Comparison of ENCODE assay signal across 8 cellular contexts in genomic region chr10:69629897-69630650, GRCh38. TPM values are rescaled to one million over a fixed set of nuclear protein-coding genes. Genes with fewer than 3 reads are reported as not detected.
DNase-seq lines count a peak whose midpoint lies in the region; ATAC-seq and TF ChIP-seq lines count a peak whose summit lies in the region.

TSS of gene FAM241B (plus strand) at chr10:69630247. CDS start at chr10:69631744, 1,497 bp downstream.

- peaks cover 0 to 16% (median 7%) of the 10 kb centered on the region in 9 donors for H3K4me1 ChIP-seq in heart right ventricle
- no peaks in the 10 kb centered on the region for H3K4me1 ChIP-seq in urinary bladder (ENCODE audit: insufficient read depth)

- peak; percentile 84 for ATAC-seq in HG02759 (IDR thresholded peaks at IDR 0.05; ENCODE audit: unreplicated experiment)
- ATAC-seq in heart right ventricle: peak; percentile 83 to 86 (median 84)
- ATAC-seq in HG03097 (IDR thresholded peaks at IDR 0.05; ENCODE audit: low FRiP score, unreplicated experiment): no peak

- H3K4me3 ChIP-seq in heart right ventricle (peak within 1 kb of the TSS; percentile 27 to 63 (median 56)), urinary bladder (ENCODE audit: low read depth, low read length) (peak within 1 kb of the TSS; percentile 67)

- intact Hi-C loops in heart right ventricle (cut with DNase I): loop anchor here in 4 of 10 donors (5.0 to 10.0 kb wide), 5 partner anchors 118 to 395 kb away; no protein-coding TSS in a partner anchor

- H3K36me3 ChIP-seq in heart right ventricle: no peaks in the 10 kb centered on the region
- H3K36me3 ChIP-seq in urinary bladder (ENCODE audit: insufficient read depth): no peaks in the 10 kb centered on the region

- peaks cover 0 to 2% (median 0%) of the 10 kb centered on the region in 11 donors for H3K9me3 ChIP-seq in heart right ventricle

- 4 to 5% methylated on average over 72 of the region's 72 CpGs for whole genome bisulfite sequencing in heart right ventricle, 2 donors
- 4% methylated on average over 72 of the region's 72 CpGs for WGBS in urinary bladder

- TF ChIP-seq CTCF in heart right ventricle (IDR thresholded peaks at IDR 0.05): peak; percentile 91 to 98 (median 97)

- H3K27ac ChIP-seq in heart right ventricle (peak within 1 kb of the TSS in 1 of 10 donors; percentile 50), urinary bladder (ENCODE audit: low read depth) (no peak within 1 kb of the TSS)

- peaks cover 0 to 27% (median 24%) of the 10 kb centered on the region in 7 donors for H3K27me3 ChIP-seq in heart right ventricle

- DNase-seq in COR-L47 (lab: John Stamatoyannopoulos, UW) (peak; percentile 17), RPMI8226 (peak; percentile 54), heart right ventricle (peak; percentile 38 to 64), putamen (ENCODE audit: low spot score) (peak; percentile 22)
- peak; percentile 75 for DNase-seq in activated naive CD4-positive, alpha-beta T cell treated with anti-CD3 and anti-CD28 coated beads, Interleukin-2, amount 50 U/mL, for 16 hours

RNA-seq across cellular contexts. Expression of gene FAM241B, which starts in this region (rescaled TPM):
- 1 to 10 TPM; 1.4 to 9.0 (median 5.2) TPM for total RNA-seq in heart right ventricle
- polyA plus RNA-seq in heart right ventricle: 1 to 10 TPM; 2.8 to 3.7 TPM
- total RNA-seq in urinary bladder: not detected
- 5.0 TPM for polyA plus RNA-seq in urinary bladder

Comparison
In these comparisons a context has a peak if more than half of its experiments do, and no peak if none do; other contexts are left out.
1. DNase-seq: peak in every context shown above with its lines; median percentile 75 in activated naive CD4-positive, alpha-beta T cell treated with anti-CD3 and anti-CD28 coated beads, Interleukin-2, amount 50 U/mL, for 16 hours; 54 in RPMI8226; 51 in heart right ventricle; 22 in putamen; 17 in COR-L47.